In genomic region chr19:57583521-57584416, GRCh38 we compare ENCODE assay signal across 8 cellular contexts. TPM values are rescaled to one million over a fixed set of nuclear protein-coding genes. Genes with fewer than 3 reads are reported as not detected.
DNase-seq lines count a peak whose midpoint lies in the region; ATAC-seq and TF ChIP-seq lines count a peak whose summit lies in the region.

ZIK1 (plus strand) TSS chr19:57584145; CDS start chr19:57584357, 212 bp downstream.

- peaks cover 19% of the 10 kb centered on the region for H3K4me1 Mint-ChIP-seq in CD8-positive, alpha-beta T cell (ENCODE audit: low read depth)

- H3K36me3 ChIP-seq in CD8-positive, alpha-beta T cell (ENCODE audit: insufficient read depth, low read length) = peaks cover 9% of the 10 kb centered on the region
- no peaks in the 10 kb centered on the region; the same call in 1 of the 2 replicates for H3K36me3 ChIP-seq in MG63

- POLR2A ChIA-PET in CD8-positive, alpha-beta T cell (lab: Charles Lee) = interaction anchor here (0.9 to 1.9 kb wide), 3 partner anchors 30 to 57 kb away, joined by 3 to 8 read pairs (median 4); partner anchors contain the start of genes ZNF134, ZNF211 and ZNF549

- CTCF ChIA-PET in CD8-positive, alpha-beta T cell (lab: Charles Lee) = no interaction called here

- no peaks in the 10 kb centered on the region for H3K27me3 Mint-ChIP-seq in CD8-positive, alpha-beta T cell (ENCODE audit: low read depth)

- no peaks in the 10 kb centered on the region for H3K27me3 ChIP-seq in CD8-positive, alpha-beta T cell (ENCODE audit: insufficient read depth, low read length)
- no peaks in the 10 kb centered on the region for H3K27me3 ChIP-seq in MG63

- peak within 1 kb of the TSS; percentile 37 for H3K27ac ChIP-seq in CD8-positive, alpha-beta T cell (ENCODE audit: low read depth, low read length)
- H3K27ac ChIP-seq in skin epidermis = peak within 1 kb of the TSS in 8 of 21 experiments; percentile 4 to 64 (median 36)

- H3K4me1 ChIP-seq in CD8-positive, alpha-beta T cell (ENCODE audit: insufficient read depth, low read length) = peaks cover 21% of the 10 kb centered on the region

- peaks cover 51% of the 10 kb centered on the region for H3K36me3 Mint-ChIP-seq in CD8-positive, alpha-beta T cell

- peaks cover 43% of the 10 kb centered on the region for H3K9me3 Mint-ChIP-seq in CD8-positive, alpha-beta T cell

- H3K4me3 Mint-ChIP-seq in CD8-positive, alpha-beta T cell = peak within 1 kb of the TSS; percentile 98

- DNase-seq in CD8-positive, alpha-beta T cell = peak; percentile 75 to 95 (median 86)
- DNase-seq in MG63 (peak; percentile 34), cerebellar cortex (ENCODE audit: low spot score) (peak; percentile 98), inferior parietal cortex (ENCODE audit: extremely low spot score) (peak; percentile 94), RKO (ENCODE audit: low spot score) (no peak)
- peak; percentile 72 for DNase-seq in activated CD4-positive, CD25-positive, alpha-beta regulatory T cell treated with anti-CD3 and anti-CD28 coated beads, Interleukin-2, amount 50 U/mL, for 16 hours (ENCODE audit: low read depth, low spot score)

- ATAC-seq in CD8-positive, alpha-beta T cell = peak; percentile 87
- peak; percentile 84 for ATAC-seq in GM21390 (IDR thresholded peaks at IDR 0.05; ENCODE audit: unreplicated experiment)

- H3K27ac Mint-ChIP-seq in CD8-positive, alpha-beta T cell = peak within 1 kb of the TSS; percentile 91

- intact Hi-C loops in CD8-positive, alpha-beta T cell (cut with DNase I, micrococcal nuclease) = loop anchor here (1.0 to 2.0 kb wide), 7 partner anchors 15 to 572 kb away; partner anchors contain the start of genes ZNF134 (in 2 of the 2), ZNF530 (in 2 of the 2), ZNF550 (in 1 of the 2) and ZNF776 (in 1 of the 2)

- H3K9me3 ChIP-seq in CD8-positive, alpha-beta T cell (ENCODE audit: low read length) = peaks cover 20% of the 10 kb centered on the region
- H3K9me3 ChIP-seq in MG63 = peaks cover 35% of the 10 kb centered on the region

- TF ChIP-seq CTCF in CD8-positive, alpha-beta T cell (IDR thresholded peaks at IDR 0.05) = peak; percentile 12

- peak within 1 kb of the TSS; percentile 59 for H3K4me3 ChIP-seq in CD8-positive, alpha-beta T cell (ENCODE audit: low read depth, low read length)
- H3K4me3 ChIP-seq in MG63 = peak within 1 kb of the TSS; percentile 17; the same call in 1 of the 2 replicates
- H3K4me3 ChIP-seq in skin epidermis = peak within 1 kb of the TSS; percentile 44 to 62 (median 56)

RNA-seq across cellular contexts. Expression of gene ZIK1, which starts in this region (rescaled TPM):
- total RNA-seq in CD8-positive, alpha-beta T cell = 10 to 100 TPM; 10.0 to 12.8 TPM
- not detected in 2 replicates for total RNA-seq in MG63 (2014; rRNA removed; shearing (Covaris generic); ENCODE audit: low replicate concordance)

Comparison
In these comparisons a context has a peak if more than half of its experiments do, and no peak if none do; other contexts are left out.
1. RNA of gene ZIK1 (total RNA-seq): 10.0 to 12.8 TPM in CD8-positive, alpha-beta T cell; not detected in MG63; every median in the first group is over 10 times any median in the second.
2. Peak in DNase-seq and H3K4me3 ChIP-seq in MG63; RNA of the gene not detected or under 1 TPM.
3. Peak in every context shown above with its lines, with median percentiles within 50 percentile points of each other: H3K4me3 ChIP-seq.